In the genomic region with DNA sequence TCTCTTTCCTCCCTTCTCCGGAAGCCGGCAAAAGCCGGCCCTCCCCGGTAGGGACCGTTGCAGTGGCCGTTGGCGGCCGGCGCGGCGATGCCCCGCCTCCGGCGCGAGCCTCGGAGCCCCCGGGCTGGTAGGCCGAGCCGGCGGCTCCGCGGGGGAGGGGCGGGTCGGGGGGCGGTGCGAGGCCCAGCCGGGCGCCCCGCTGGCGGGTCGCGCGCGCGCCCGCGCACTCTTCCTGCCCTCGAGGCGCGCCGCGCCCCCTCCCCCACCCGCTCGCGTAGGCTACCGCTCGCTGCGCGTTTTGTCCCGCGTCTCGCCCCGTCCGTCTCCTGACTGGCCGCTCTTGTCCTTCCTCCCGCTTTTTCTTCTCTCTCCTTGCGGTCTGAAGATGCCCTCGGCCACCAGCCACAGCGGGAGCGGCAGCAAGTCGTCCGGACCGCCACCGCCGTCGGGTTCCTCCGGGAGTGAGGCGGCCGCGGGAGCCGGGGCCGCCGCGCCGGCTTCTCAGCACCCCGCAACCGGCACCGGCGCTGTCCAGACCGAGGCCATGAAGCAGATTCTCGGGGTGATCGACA, we compare ENCODE assay signal across 8 cellular contexts. TPM values are rescaled to one million over a fixed set of nuclear protein-coding genes. Genes with fewer than 3 reads are reported as not detected.
DNase-seq lines count a peak whose midpoint lies in the region; ATAC-seq lines count a peak whose summit lies in the region.

No MANE protein-coding gene starts in this region.

- H3K9me3 ChIP-seq in NT2/D1 (ENCODE audit: insufficient read depth, low read length) (no peaks in the 10 kb centered on the region), mononuclear cell (ENCODE audit: low read depth, low read length) (no peaks in the 10 kb centered on the region)

- H3K4me1 ChIP-seq in NT2/D1 (ENCODE audit: insufficient read depth, insufficient read length) (peaks cover under 1% of the 10 kb centered on the region), mononuclear cell (ENCODE audit: insufficient read depth, low read length) (peaks cover 25% of the 10 kb centered on the region)

- peak; percentile 52 for ATAC-seq in GM19467 (IDR thresholded peaks at IDR 0.05; ENCODE audit: unreplicated experiment)

- peak; percentile 82 for DNase-seq in CMK (ENCODE audit: low read depth)
- peak; percentile 59 for DNase-seq in HS-27A (ENCODE audit: low read depth)
- peak; percentile 56 for DNase-seq in NT2/D1 (ENCODE audit: low read depth, low spot score)
- peak; percentile 89 for DNase-seq in activated T-cell treated with anti-CD3 and anti-CD28 coated beads for 1 hour (ENCODE audit: low read depth)
- peak; percentile 82 for DNase-seq in epidermal melanocyte (ENCODE audit: insufficient read length, low spot score)
- peak; percentile 88 to 93 for DNase-seq in stimulated activated CD8-positive, alpha-beta memory T cell treated with anti-CD3 and anti-CD28 coated beads, Interleukin-2, amount 100 ng/mL, for 48 hours (ENCODE audit: low read depth in 2 of 2)

- peak overlapping the region; percentile 96 for H3K9ac ChIP-seq in NT2/D1 (ENCODE audit: insufficient read length, low read depth)

- H3K36me3 ChIP-seq in NT2/D1 (ENCODE audit: insufficient read depth, insufficient read length, low read length), result peaks cover 32% of the 10 kb centered on the region

- no peaks in the 10 kb centered on the region for H3K27me3 ChIP-seq in NT2/D1 (ENCODE audit: insufficient read depth, insufficient read length)
- H3K27me3 ChIP-seq in mononuclear cell (ENCODE audit: insufficient read depth, low read length), result no peaks in the 10 kb centered on the region

- H3K4me3 ChIP-seq in NT2/D1 (ENCODE audit: insufficient read length, low read depth) (peak overlapping the region; percentile 92), mononuclear cell (ENCODE audit: low read length) (peak overlapping the region; percentile 100)

RNA-seq across cellular contexts. Expression of a gene that starts 0.6 kb away (rescaled TPM):
- total RNA-seq in mononuclear cell, result 140 TPM

RNA-seq across cellular contexts. Expression of a gene that starts 53.3 kb away (rescaled TPM):
- 21.2 TPM for total RNA-seq in mononuclear cell

Comparison
In these comparisons a context has a peak if more than half of its experiments do, and no peak if none do; other contexts are left out.
1. Peak in every context shown above with its lines: DNase-seq, ATAC-seq and H3K4me3 ChIP-seq.